Comparison of ENCODE assay signal across 8 cellular contexts in genomic region chr15:32956006-32956405, GRCh38.
DNase-seq lines count a peak whose midpoint lies in the region; ATAC-seq and TF ChIP-seq lines count a peak whose summit lies in the region.

No MANE protein-coding gene starts in this region.

- peak; percentile 39 to 57 for ATAC-seq in left cardiac atrium
- ATAC-seq in effector memory CD8-positive, alpha-beta T cell (replicated peaks): no peak

- intact Hi-C loops in Caco-2 (cut with micrococcal nuclease; ENCODE audit: unreplicated experiment) (loop anchor here (1.0 kb wide), 1 partner anchor 294 kb away; no protein-coding TSS in a partner anchor), left cardiac atrium (cut with DNase I) (loop anchor here in 1 of 2 donors (10.0 kb wide), 2 partner anchors 111 to 291 kb away; no protein-coding TSS in a partner anchor), tibial artery (cut with DNase I; ENCODE audit: low total_unique reads) (no loop called here), posterior vena cava (cut with DNase I) (loop anchor here in 1 of 2 donors (10.0 kb wide), 1 partner anchor 111 kb away; no protein-coding TSS in a partner anchor)

- H3K4me3 Mint-ChIP-seq in Caco-2 (ENCODE audit: unreplicated experiment): no peak overlapping the region
- H3K4me3 Mint-ChIP-seq in effector memory CD8-positive, alpha-beta T cell: no peak overlapping the region

- BruUV-seq in Caco-2 (replicated peaks; lab: Mats Ljungman, UMichigan): no TSS peak

- DNase-seq in Caco-2: peak in 1 of 2 experiments; percentile 33
- DNase-seq in HS-5 (ENCODE audit: low read depth): peak; percentile 32
- peak; percentile 55 for DNase-seq in SKM-1 treated with dmso at 0.1 percent for 144 hours (lab: John Stamatoyannopoulos, UW; ENCODE audit: unreplicated experiment)
- DNase-seq in left cardiac atrium: no peak
- DNase-seq in tibial artery: no peak
- DNase-seq in posterior vena cava (ENCODE audit: low spot score): no peak
- no peak for DNase-seq in activated T-cell treated with anti-CD3 and anti-CD28 coated beads, Interleukin-2, amount 50 U/mL, for 1 hour
- no peak for DNase-seq in effector memory CD8-positive, alpha-beta T cell

- no peaks in the 10 kb centered on the region for H3K4me1 Mint-ChIP-seq in Caco-2 (ENCODE audit: low read depth, unreplicated experiment)
- no peaks in the 10 kb centered on the region for H3K4me1 Mint-ChIP-seq in effector memory CD8-positive, alpha-beta T cell (ENCODE audit: low read depth in 2 of 2)

- no peaks in the 10 kb centered on the region for H3K36me3 ChIP-seq in Caco-2 (ENCODE audit: control insufficient read depth, insufficient read depth, low read length)
- no peaks in the 10 kb centered on the region for H3K36me3 ChIP-seq in tibial artery

- POLR2A ChIA-PET in Caco-2 (lab: Charles Lee): no interaction called here

- TF ChIP-seq CTCF in Caco-2 (IDR thresholded peaks at IDR 0.05; ENCODE audit: insufficient read depth in 1 of 2, low read depth in 1 of 2, low read length in 1 of 2, severe bottlenecking in 1 of 2, unreplicated experiment in 1 of 2) (peak; percentile 22 to 58), tibial artery (IDR thresholded peaks at IDR 0.05) (peak; percentile 49 to 50)

- H3K4me1 ChIP-seq in Caco-2 (no peaks in the 10 kb centered on the region), tibial artery (peaks cover 0 to 11% (median 5%) of the 10 kb centered on the region in 4 donors)

- peaks cover 2% of the 10 kb centered on the region for H3K27me3 Mint-ChIP-seq in Caco-2 (ENCODE audit: insufficient read depth, unreplicated experiment)
- H3K27me3 Mint-ChIP-seq in effector memory CD8-positive, alpha-beta T cell: no peaks in the 10 kb centered on the region

- no peaks in the 10 kb centered on the region for H3K27me3 ChIP-seq in Caco-2 (replicated peaks; ENCODE audit: control insufficient read depth, insufficient read depth, low read length)
- no peaks in the 10 kb centered on the region for H3K27me3 ChIP-seq in tibial artery

- H3K27ac Mint-ChIP-seq in Caco-2 (ENCODE audit: unreplicated experiment): no peak overlapping the region
- no peak overlapping the region for H3K27ac Mint-ChIP-seq in effector memory CD8-positive, alpha-beta T cell

- H3K9me3 Mint-ChIP-seq in Caco-2 (ENCODE audit: unreplicated experiment): no peaks in the 10 kb centered on the region
- no peaks in the 10 kb centered on the region for H3K9me3 Mint-ChIP-seq in effector memory CD8-positive, alpha-beta T cell

- no peaks in the 10 kb centered on the region for H3K36me3 Mint-ChIP-seq in Caco-2 (ENCODE audit: insufficient read depth, unreplicated experiment)
- no peaks in the 10 kb centered on the region for H3K36me3 Mint-ChIP-seq in effector memory CD8-positive, alpha-beta T cell (ENCODE audit: insufficient read depth)

- H3K4me3 ChIP-seq in Caco-2 (ENCODE audit: low read depth, low read length) (no peak overlapping the region), tibial artery (no peak overlapping the region)

- CTCF ChIA-PET in Caco-2 (lab: Charles Lee): interaction anchor here (0.6 to 1.5 kb wide), 4 partner anchors 112 to 307 kb away, joined by 3 to 11 read pairs (median 4); no protein-coding TSS in a partner anchor

- H3K27ac ChIP-seq in tibial artery: no peak overlapping the region

- H3K9me3 ChIP-seq in Caco-2 (no peaks in the 10 kb centered on the region), tibial artery (no peaks in the 10 kb centered on the region)

Comparison
In these comparisons a context has a peak if more than half of its experiments do, and no peak if none do; other contexts are left out.
1. DNase-seq: peak in HS-5 (single experiment) and SKM-1 treated with dmso at 0.1 percent for 144 hours (single experiment); none in left cardiac atrium (single experiment), tibial artery (0 of 2), posterior vena cava (single experiment), activated T-cell treated with anti-CD3 and anti-CD28 coated beads, Interleukin-2, amount 50 U/mL, for 1 hour (single experiment) and effector memory CD8-positive, alpha-beta T cell (0 of 3).